ENCODE assay signal across 25 cellular contexts in the genomic region with DNA sequence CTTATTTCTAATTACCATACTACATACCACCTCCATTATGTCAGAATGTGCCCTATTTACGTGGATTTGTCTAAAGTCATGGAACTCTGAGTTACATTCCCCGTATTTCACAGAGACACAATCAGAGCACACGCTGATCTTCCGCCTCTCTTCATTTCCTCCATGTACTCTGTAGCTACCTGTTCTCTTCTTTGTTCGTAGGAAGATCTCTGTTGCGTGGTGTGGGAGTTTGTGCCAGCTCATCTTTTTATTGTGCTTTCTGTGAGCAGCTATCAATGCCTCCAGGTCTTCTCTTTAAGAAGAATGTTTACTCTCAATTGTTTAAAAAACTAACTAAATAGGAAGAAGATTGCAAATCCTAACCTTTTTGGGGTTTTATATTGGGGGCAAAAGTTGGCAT. TPM values are rescaled to one million over a fixed set of nuclear protein-coding genes. Genes with fewer than 3 reads are reported as not detected.
DNase-seq lines count a peak whose midpoint lies in the region; ATAC-seq and TF ChIP-seq lines count a peak whose summit lies in the region.
"Had no signal": no experiment of that assay in that cellular context is flagged by ENCODE, and none has a peak within 500 bp of the region (broad histone marks: within the 10 kb centered on the region; RNA-seq: fewer than 3 reads in every experiment).

No MANE protein-coding gene starts in this region.

- peaks cover 7% of the 10 kb centered on the region; the same call in 1 of the 2 replicates for H3K4me1 ChIP-seq in IMR-90 (ENCODE audit: control insufficient read depth, insufficient read depth, low read length)
- H3K4me1 ChIP-seq: body of pancreas, pancreas, thyroid gland had no signal

- no peaks in the 10 kb centered on the region for H3K27me3 ChIP-seq in IMR-90 (ENCODE audit: control insufficient read depth, insufficient read depth, low read length)
- H3K27me3 ChIP-seq: body of pancreas, colonic mucosa, pancreas, thyroid gland had no signal

- peaks cover 10 to 49% of the 10 kb centered on the region in 2 experiments; a peak in 3 of 4 replicates for H3K79me1 ChIP-seq in IMR-90 (ENCODE audit: low read depth in 1 of 2, low read length in 2 of 2)

- no peak overlapping the region for H4K5ac ChIP-seq in IMR-90 (ENCODE audit: low read depth, low read length)

- no peak overlapping the region for H3K4me3 ChIP-seq in IMR-90 (ENCODE audit: insufficient read depth, low read depth, low read length)
- H3K4me3 ChIP-seq: body of pancreas, colonic mucosa, K562, pancreas, thyroid gland had no signal

- DNase-seq in activated T-cell treated with anti-CD3 and anti-CD28 coated beads, Interleukin-2, amount 50 U/mL, for 24 hours = peak; percentile 28
- no peak for DNase-seq in activated T-cell treated with anti-CD3 and anti-CD28 coated beads, Interleukin-2, amount 50 U/mL, for 48 hours
- DNase-seq in IMR-90 (no peak), natural killer cell (no peak), anterior cingulate cortex (lab: John Stamatoyannopoulos, UW) (no peak), HuH-7 (ENCODE audit: low spot score) (no peak), chondrocyte (ENCODE audit: low spot score) (no peak)
- DNase-seq: activated CD4-positive, alpha-beta T cell treated with anti-CD3 and anti-CD28 coated beads, Interleukin-2, amount 50 U/mL, for 48 hours; activated gamma-delta T cell; body of pancreas; colonic mucosa; left cardiac atrium; mesendoderm; NCI-H1694; NCI-H2171 treated with DMSO at 0.1 percent for 48 hours; NCI-H69; pancreas; stimulated activated CD4-positive, alpha-beta T cell treated with anti-CD3 and anti-CD28 coated beads, Interleukin-15, amount 100 ng/mL, for 24 hours; thyroid gland had no signal

- H2AK9ac ChIP-seq in IMR-90 (replicated peaks; ENCODE audit: low read depth, low read length, poor library complexity) = no peak overlapping the region

- H3K36me3 Mint-ChIP-seq in activated T-cell treated with anti-CD3 and anti-CD28 coated beads, Interleukin-2, amount 50 U/mL, for 24 hours (ENCODE audit: low read depth) = peaks cover 82% of the 10 kb centered on the region
- H3K36me3 Mint-ChIP-seq in activated naive CD8-positive, alpha-beta T cell = peaks cover 40% of the 10 kb centered on the region
- peaks cover 29% of the 10 kb centered on the region for H3K36me3 Mint-ChIP-seq in natural killer cell
- peaks cover 10% of the 10 kb centered on the region for H3K36me3 Mint-ChIP-seq in chondrocyte (ENCODE audit: low read depth)

- H3K9me3 ChIP-seq in IMR-90 (ENCODE audit: control insufficient read depth, insufficient read depth, low read length) = peaks cover 2% of the 10 kb centered on the region; the same call in 1 of the 2 replicates
- H3K9me3 ChIP-seq: body of pancreas, colonic mucosa, pancreas, thyroid gland had no signal

- no peak for TF ChIP-seq RAD21 in IMR-90 (IDR thresholded peaks at IDR 0.05; ENCODE audit: low read length)

- peak overlapping the region; percentile 56 for H3K4ac ChIP-seq in IMR-90 (ENCODE audit: low read depth, low read length)

- H3K27ac ChIP-seq in IMR-90 (ENCODE audit: insufficient read depth, low read length) = no peak overlapping the region
- H3K27ac ChIP-seq: body of pancreas, C4-2B, colonic mucosa, pancreas, thyroid gland had no signal

- ATAC-seq in IMR-90 (ENCODE audit: low read depth) = no peak
- ATAC-seq in natural killer cell = no peak
- ATAC-seq: body of pancreas, K562, left cardiac atrium, pancreas, sciatic nerve had no signal

- H4K20me1 ChIP-seq in IMR-90 (ENCODE audit: insufficient read depth, low read length) = no peaks in the 10 kb centered on the region

- no peak overlapping the region for H4K8ac ChIP-seq in IMR-90 (ENCODE audit: low read depth in 2 of 2, low read length in 2 of 2)

- no peaks in the 10 kb centered on the region for H3K27me3 Mint-ChIP-seq in activated T-cell treated with anti-CD3 and anti-CD28 coated beads, Interleukin-2, amount 50 U/mL, for 24 hours
- H3K27me3 Mint-ChIP-seq in activated naive CD8-positive, alpha-beta T cell = no peaks in the 10 kb centered on the region
- H3K27me3 Mint-ChIP-seq in natural killer cell (ENCODE audit: low read depth in 2 of 2) = no peaks in the 10 kb centered on the region
- H3K27me3 Mint-ChIP-seq in chondrocyte (ENCODE audit: low read depth) = no peaks in the 10 kb centered on the region

- H3K9ac ChIP-seq in IMR-90 (ENCODE audit: low read depth, low read length) = no peak overlapping the region

- no peak overlapping the region for H2AFZ ChIP-seq in IMR-90 (replicated peaks; ENCODE audit: low read length, poor library complexity)

- peak overlapping the region; percentile 85 for H3K27ac Mint-ChIP-seq in activated T-cell treated with anti-CD3 and anti-CD28 coated beads, Interleukin-2, amount 50 U/mL, for 24 hours
- H3K27ac Mint-ChIP-seq in activated naive CD8-positive, alpha-beta T cell = peak overlapping the region; percentile 99
- peak overlapping the region; percentile 74 to 100 for H3K27ac Mint-ChIP-seq in natural killer cell
- H3K27ac Mint-ChIP-seq in chondrocyte (ENCODE audit: unreplicated experiment) = no peak overlapping the region
- H3K27ac Mint-ChIP-seq: nephron had no signal

- H3K56ac ChIP-seq in IMR-90 (ENCODE audit: extremely low read depth, insufficient read depth, low read length) = no peak overlapping the region

- WGBS in IMR-90 (ENCODE audit: extremely low coverage in 2 of 2, insufficient read length in 1 of 2), 2 experiments = 86% methylated on average over 1 of the region's 6 CpGs; no CpG with 5 or more reads in 1 of the 2 experiments

- peaks cover 19% of the 10 kb centered on the region for H3K9me1 ChIP-seq in IMR-90 (ENCODE audit: insufficient read depth, low read length)

- H3K4me2 ChIP-seq in IMR-90 (ENCODE audit: low read depth, low read length) = no peak overlapping the region

- dilution Hi-C loops in IMR-90 (cut with HindIII; ENCODE audit: low sequenced_read_pairs, unreplicated experiment) = no loop called here

- H2AK5ac ChIP-seq in IMR-90 (ENCODE audit: low read depth, low read length) = 0 out of 2 replicates have a peak overlapping the region, but pooled peaks have one; percentile 69

- peak overlapping the region; percentile 49; the same call in 1 of the 2 replicates for H4K91ac ChIP-seq in IMR-90 (ENCODE audit: insufficient read depth, low read depth, low read length)

- BruUV-seq in IMR-90 (replicated peaks; lab: Mats Ljungman, UMichigan) = no TSS peak

- no peak overlapping the region for H2BK120ac ChIP-seq in IMR-90 (ENCODE audit: low read depth, low read length)

- CTCF ChIA-PET in IMR-90 (lab: Yijun Ruan, JAX) = interaction anchor here (0.7 kb wide), 1 partner anchor 17 kb away, joined by 4 read pairs; no protein-coding TSS in a partner anchor

- peak overlapping the region; percentile 83 for H3K23ac ChIP-seq in IMR-90 (ENCODE audit: low read depth, low read length)

- peaks cover 2% of the 10 kb centered on the region for H3K9me3 Mint-ChIP-seq in activated T-cell treated with anti-CD3 and anti-CD28 coated beads, Interleukin-2, amount 50 U/mL, for 24 hours
- no peaks in the 10 kb centered on the region for H3K9me3 Mint-ChIP-seq in activated naive CD8-positive, alpha-beta T cell (ENCODE audit: low read depth)
- H3K9me3 Mint-ChIP-seq in natural killer cell (no peaks in the 10 kb centered on the region), chondrocyte (ENCODE audit: low read depth) (no peaks in the 10 kb centered on the region)

- no peak overlapping the region for H3K18ac ChIP-seq in IMR-90 (ENCODE audit: low read depth, low read length)

- no peak for TF ChIP-seq POLR2A in IMR-90 (IDR thresholded peaks at IDR 0.05; ENCODE audit: low read depth, low read length)

- H2BK15ac ChIP-seq in IMR-90 (ENCODE audit: low read depth, low read length) = no peak overlapping the region

- H3K4me1 Mint-ChIP-seq in activated T-cell treated with anti-CD3 and anti-CD28 coated beads, Interleukin-2, amount 50 U/mL, for 24 hours (ENCODE audit: low read depth) = peaks cover 86% of the 10 kb centered on the region
- H3K4me1 Mint-ChIP-seq in activated naive CD8-positive, alpha-beta T cell (ENCODE audit: low read depth) = peaks cover 84% of the 10 kb centered on the region
- H3K4me1 Mint-ChIP-seq in natural killer cell (peaks cover 51 to 54% of the 10 kb centered on the region in 2 donors), chondrocyte (ENCODE audit: low read depth) (peaks cover 7% of the 10 kb centered on the region)
- H3K4me1 Mint-ChIP-seq: nephron had no signal

- intact Hi-C loops in IMR-90 (cut with micrococcal nuclease) = no loop called here
- intact Hi-C loops in natural killer cell (cut with micrococcal nuclease) = no loop called here

- no peak overlapping the region for H2BK5ac ChIP-seq in IMR-90 (ENCODE audit: low read depth, low read length, poor library complexity, severe bottlenecking)

- H3K36me3 ChIP-seq in IMR-90 (ENCODE audit: control insufficient read depth, insufficient read depth, low read length) = peaks cover 22% of the 10 kb centered on the region
- H3K36me3 ChIP-seq: pancreas had no signal

- TF ChIP-seq CTCF in IMR-90 (conservative IDR thresholded peaks at IDR 0.05; ENCODE audit: low read depth, low read length) (no peak), natural killer cell (IDR thresholded peaks at IDR 0.05) (no peak), chondrocyte (IDR thresholded peaks at IDR 0.05) (no peak)

- in situ Hi-C loops in IMR-90 (cut with MboI; ENCODE audit: low sequenced_read_pairs) = no loop called here

- peak overlapping the region; percentile 18 for H3K4me3 Mint-ChIP-seq in activated T-cell treated with anti-CD3 and anti-CD28 coated beads, Interleukin-2, amount 50 U/mL, for 24 hours
- H3K4me3 Mint-ChIP-seq in activated naive CD8-positive, alpha-beta T cell = peak overlapping the region; percentile 65
- peak overlapping the region; percentile 65 for H3K4me3 Mint-ChIP-seq in natural killer cell
- H3K4me3 Mint-ChIP-seq in chondrocyte (ENCODE audit: unreplicated experiment) = no peak overlapping the region
- H3K4me3 Mint-ChIP-seq: nephron had no signal

- H3K14ac ChIP-seq in IMR-90 (replicated peaks; ENCODE audit: low read depth, low read length) = peak overlapping the region; percentile 70; the same call in 1 of the 2 replicates

- POLR2A ChIA-PET in IMR-90 (lab: Charles Lee; ENCODE audit: unreplicated experiment) = no interaction called here

- H2BK20ac ChIP-seq in IMR-90 (ENCODE audit: low read depth, low read length) = no peak overlapping the region

TF ChIP-seq in IMR-90, 13 proteins besides CTCF, POLR2A, EP300 and RAD21 (continues in another document):
- TF ChIP-seq RCOR1 (IDR thresholded peaks at IDR 0.05; ENCODE audit: insufficient replicate concordance, low read length) = no peak

RNA-seq across cellular contexts. Expression of gene NLRC5, which starts 26.9 kb away (rescaled TPM):
- total RNA-seq in IMR-90 (2012; rRNA removed) (5.3 and 9.1 TPM in 2 replicates), natural killer cell (100 to 1,000 TPM; 320 to 563 (median 535) TPM), chondrocyte (6.3 to 10.7 TPM (median 6.6 TPM) in 3 replicates)
- 14.9 and 15.8 TPM in 2 replicates for polyA plus RNA-seq in IMR-90 (2012; rRNA removed)
- 6.1 and 7.0 TPM in 2 replicates for polyA plus RNA-seq in IMR-90 (2012; cell fraction: cytosol; rRNA removed)
- 69.7 and 95.5 TPM in 2 replicates for polyA plus RNA-seq in IMR-90 (2012; cell fraction: nucleus; rRNA removed; ENCODE audit: low replicate concordance)
- polyA plus RNA-seq: K562 had no signal

RNA-seq across cellular contexts. Expression of gene CETP, which starts 54.6 kb away (rescaled TPM):
- total RNA-seq in IMR-90 (2012; rRNA removed) (not detected in 2 replicates), natural killer cell (under 1 TPM in 1 of 3 donors, not detected in 2; 0.14 TPM), chondrocyte (not detected in 3 replicates)
- not detected in 2 replicates for polyA plus RNA-seq in IMR-90 (2012; rRNA removed)
- not detected in 2 replicates for polyA plus RNA-seq in IMR-90 (2012; cell fraction: cytosol; rRNA removed)
- 0.07 and 0.18 TPM in 2 replicates for polyA plus RNA-seq in IMR-90 (2012; cell fraction: nucleus; rRNA removed; ENCODE audit: low replicate concordance)
- total RNA-seq: colonic mucosa, H1, K562 had no signal
- polyA plus RNA-seq: H1 had no signal

Comparison
In these comparisons a context has a peak if more than half of its experiments do, and no peak if none do; other contexts are left out.
1. RNA of gene NLRC5, which starts 26.9 kb away (total RNA-seq): 320 to 563 TPM in natural killer cell; 5.3 to 9.1 TPM in IMR-90 and 6.3 to 10.7 TPM in chondrocyte; every median in the first group is over 10 times any median in the second.